Comparison of ENCODE assay signal across 8 cellular contexts in genomic region chr12:131912526-131913274, GRCh38. TPM values are rescaled to one million over a fixed set of nuclear protein-coding genes. Genes with fewer than 3 reads are reported as not detected.
DNase-seq lines count a peak whose midpoint lies in the region; ATAC-seq, FAIRE-seq and TF ChIP-seq lines count a peak whose summit lies in the region.

No MANE protein-coding gene starts in this region.

- no peak overlapping the region for H3K4me3 Mint-ChIP-seq in mesothelial cell of epicardium

- 0 out of 2 replicates have a peak, but pooled peaks have one; percentile 2 for TF ChIP-seq CTCF in GM12874 (IDR thresholded peaks at IDR 0.05; ENCODE audit: insufficient read depth, low read depth, low read length)
- no peak for TF ChIP-seq CTCF in mesothelial cell of epicardium (IDR thresholded peaks at IDR 0.05; ENCODE audit: unreplicated experiment)

- no peak for FAIRE-seq in frontal cortex (lab: Jason Lieb, UNC)

- H3K27me3 Mint-ChIP-seq in mesothelial cell of epicardium (ENCODE audit: low read depth), result no peaks in the 10 kb centered on the region

- no peak for ATAC-seq in HG03521 (IDR thresholded peaks at IDR 0.05; ENCODE audit: unreplicated experiment)

- H3K4me1 Mint-ChIP-seq in mesothelial cell of epicardium, result no peaks in the 10 kb centered on the region

- DNase-seq in T1000 (lab: John Stamatoyannopoulos, UW) (peak; percentile 26), frontal cortex (ENCODE audit: low spot score in 2 of 2) (peak; percentile 67 to 89), retina (peak; percentile 1), NCI-H146 (lab: John Stamatoyannopoulos, UW) (no peak), mesothelial cell of epicardium (ENCODE audit: low spot score in 2 of 2, unreplicated experiment in 2 of 2) (no peak)
- no peak for DNase-seq in activated CD4-positive, alpha-beta T cell treated with anti-CD3 and anti-CD28 coated beads for 4 hours

- peaks cover 5% of the 10 kb centered on the region for H3K36me3 Mint-ChIP-seq in mesothelial cell of epicardium

- no peak overlapping the region for H3K27ac Mint-ChIP-seq in mesothelial cell of epicardium

- no peaks in the 10 kb centered on the region for H3K9me3 Mint-ChIP-seq in mesothelial cell of epicardium

RNA-seq across cellular contexts. Expression of gene PUS1, which starts 16.4 kb away (rescaled TPM):
- total RNA-seq in frontal cortex (3.3 TPM), mesothelial cell of epicardium (25.5 to 28.2 TPM (median 27.4 TPM) in 3 replicates)

RNA-seq across cellular contexts. Expression of gene ULK1, which starts 18.3 kb away (rescaled TPM):
- total RNA-seq in frontal cortex, result 7.3 TPM
- total RNA-seq in mesothelial cell of epicardium, result 88.8 to 104 TPM (median 93.0 TPM) in 3 replicates

RNA-seq across cellular contexts. Expression of gene EP400, which starts 37.0 kb away (rescaled TPM):
- total RNA-seq in frontal cortex, result 10.2 TPM
- total RNA-seq in mesothelial cell of epicardium, result 74.0 to 77.9 TPM (median 75.3 TPM) in 3 replicates

Comparison
In these comparisons a context has a peak if more than half of its experiments do, and no peak if none do; other contexts are left out.
1. DNase-seq: peak in T1000 (single experiment), frontal cortex (2 of 2) and retina (single experiment); none in NCI-H146 (single experiment), mesothelial cell of epicardium (0 of 2) and activated CD4-positive, alpha-beta T cell treated with anti-CD3 and anti-CD28 coated beads for 4 hours (0 of 2).
2. RNA of gene ULK1, which starts 18.3 kb away (total RNA-seq): 88.8 to 104 TPM in mesothelial cell of epicardium; 7.3 TPM in frontal cortex (single experiment); every median in the first group is over 10 times any median in the second.